8 cellular contexts compared by ENCODE assay signal in genomic region chr17:7838291-7839075, GRCh38. TPM values are rescaled to one million over a fixed set of nuclear protein-coding genes. Genes with fewer than 3 reads are reported as not detected.
DNase-seq lines count a peak whose midpoint lies in the region; ATAC-seq and TF ChIP-seq lines count a peak whose summit lies in the region.

No MANE protein-coding gene starts in this region.

- H3K27me3 Mint-ChIP-seq in T-cell (no peaks in the 10 kb centered on the region), natural killer cell (ENCODE audit: low read depth in 2 of 2) (peaks cover 0 to 11% of the 10 kb centered on the region in 2 donors)

- no peaks in the 10 kb centered on the region for H3K36me3 ChIP-seq in DND-41 (ENCODE audit: insufficient read depth, low read length)

- DNase-seq in DND-41 (peak; percentile 62), Kasumi-1 (lab: John Stamatoyannopoulos, UW) (peak; percentile 22 to 43), T-cell (peak in 1 of 34 experiments; percentile 14), epithelial cell of proximal tubule (ENCODE audit: low read depth) (no peak), natural killer cell (peak; percentile 35), COR-L47 (lab: John Stamatoyannopoulos, UW) (no peak)

- no peak for TF ChIP-seq CTCF in DND-41 (IDR thresholded peaks at IDR 0.05; ENCODE audit: borderline replicate concordance, extremely low read depth, low read length, poor library complexity, severe bottlenecking)
- no peak for TF ChIP-seq CTCF in epithelial cell of proximal tubule (conservative IDR thresholded peaks at IDR 0.05; ENCODE audit: low read depth, low read length)
- no peak for TF ChIP-seq CTCF in natural killer cell (IDR thresholded peaks at IDR 0.05)

- peaks cover 25% of the 10 kb centered on the region for H4K20me1 ChIP-seq in DND-41 (ENCODE audit: insufficient read depth, low read length)

- H3K4me1 Mint-ChIP-seq in T-cell (peaks cover 58 to 76% (median 65%) of the 10 kb centered on the region in 3 donors), natural killer cell (peaks cover 67 to 91% of the 10 kb centered on the region in 2 donors)

- peaks cover 49% of the 10 kb centered on the region for H3K27me3 ChIP-seq in DND-41 (ENCODE audit: insufficient read depth, low read length, poor library complexity)

- H2AFZ ChIP-seq in DND-41 (ENCODE audit: low read depth, low read length), result no peak overlapping the region

- H3K9ac ChIP-seq in DND-41 (ENCODE audit: low read depth, low read length), result no peak overlapping the region

- H3K36me3 Mint-ChIP-seq in T-cell (peaks cover 3% of the 10 kb centered on the region), natural killer cell (no peaks in the 10 kb centered on the region)

- H3K27ac Mint-ChIP-seq in T-cell (peak overlapping the region; percentile 85 to 94), natural killer cell (peak overlapping the region; percentile 100)

- CTCF ChIA-PET in T-cell (lab: Charles Lee), result no interaction called here

- H3K9me3 Mint-ChIP-seq in T-cell, result no peaks in the 10 kb centered on the region
- no peaks in the 10 kb centered on the region for H3K9me3 Mint-ChIP-seq in natural killer cell

- H3K4me1 ChIP-seq in DND-41 (ENCODE audit: insufficient read depth, low read length), result peaks cover 82% of the 10 kb centered on the region

- no peaks in the 10 kb centered on the region for H3K9me3 ChIP-seq in DND-41 (ENCODE audit: insufficient read depth, low read length, severe bottlenecking)

- H3K4me3 ChIP-seq in DND-41 (ENCODE audit: low read depth in 1 of 2, low read length in 2 of 2), result no peak overlapping the region
- peak overlapping the region; percentile 91 for H3K4me3 ChIP-seq in epithelial cell of proximal tubule (ENCODE audit: low read depth, low read length)

- H3K4me2 ChIP-seq in DND-41 (ENCODE audit: insufficient read depth, low read length), result no peak overlapping the region; the same call in 1 of the 2 replicates

- no peak overlapping the region for H3K27ac ChIP-seq in DND-41 (ENCODE audit: low read length)

- POLR2A ChIA-PET in T-cell (lab: Charles Lee), result no interaction called here

- H3K79me2 ChIP-seq in DND-41 (ENCODE audit: insufficient read depth, low read length), result no peaks in the 10 kb centered on the region

- ATAC-seq in DND-41 (ENCODE audit: insufficient read depth, low read depth) (no peak), T-cell (replicated peaks in 1 of 4) (no peak), natural killer cell (no peak), GM21717 (IDR thresholded peaks at IDR 0.05; ENCODE audit: unreplicated experiment) (no peak), GM18498 (IDR thresholded peaks at IDR 0.05; ENCODE audit: unreplicated experiment) (no peak)

- peak overlapping the region; percentile 40 to 100 (median 58) for H3K4me3 Mint-ChIP-seq in T-cell
- peak overlapping the region; percentile 58 for H3K4me3 Mint-ChIP-seq in natural killer cell

- intact Hi-C loops in natural killer cell (cut with micrococcal nuclease), result no loop called here

RNA-seq across cellular contexts. Expression of gene KDM6B, which starts 4.5 kb away (rescaled TPM):
- total RNA-seq in T-cell (100 to 1,000 TPM in 3 of 5 donors, 10 to 100 TPM in 2; 87.3 to 180 (median 108) TPM), epithelial cell of proximal tubule (1.9 and 2.7 TPM in 2 replicates), natural killer cell (100 to 1,000 TPM; 104 to 165 (median 149) TPM)

RNA-seq across cellular contexts. Expression of gene TMEM88, which starts 16.4 kb away (rescaled TPM):
- 10 to 100 TPM in 2 of 5 donors, 1 to 10 TPM in 3; 5.8 to 27.1 (median 8.4) TPM for total RNA-seq in T-cell
- 7.3 and 19.8 TPM in 2 replicates for total RNA-seq in epithelial cell of proximal tubule
- 10 to 100 TPM; 12.7 to 45.5 (median 27.6) TPM for total RNA-seq in natural killer cell

RNA-seq across cellular contexts. Expression of gene NAA38, which starts 18.9 kb away (rescaled TPM):
- total RNA-seq in T-cell, result 10 to 100 TPM; 15.8 to 40.6 (median 33.6) TPM
- 108 and 146 TPM in 2 replicates for total RNA-seq in epithelial cell of proximal tubule
- total RNA-seq in natural killer cell, result 10 to 100 TPM; 35.9 to 40.3 (median 37.3) TPM

RNA-seq across cellular contexts. Expression of gene CYB5D1, which starts 19.3 kb away (rescaled TPM):
- total RNA-seq in T-cell (10 to 100 TPM in 2 of 5 donors, 1 to 10 TPM in 3; 5.5 to 12.4 (median 8.4) TPM), epithelial cell of proximal tubule (5.1 and 5.9 TPM in 2 replicates), natural killer cell (10 to 100 TPM; 11.0 to 18.3 (median 11.5) TPM)

RNA-seq across cellular contexts. Expression of gene CHD3, which starts 50.1 kb away (rescaled TPM):
- 100 to 1,000 TPM; 250 to 331 (median 274) TPM for total RNA-seq in T-cell
- total RNA-seq in epithelial cell of proximal tubule, result 30.3 and 40.7 TPM in 2 replicates
- 100 to 1,000 TPM; 215 to 275 (median 218) TPM for total RNA-seq in natural killer cell

Comparison
In these comparisons a context has a peak if more than half of its experiments do, and no peak if none do; other contexts are left out.
1. DNase-seq: peak in DND-41 (single experiment), Kasumi-1 (2 of 2) and natural killer cell (single experiment); none in epithelial cell of proximal tubule (single experiment) and COR-L47 (single experiment).
2. RNA of gene KDM6B, which starts 4.5 kb away (total RNA-seq): 104 to 165 TPM in natural killer cell and 87.3 to 180 TPM in T-cell; 1.9 to 2.7 TPM in epithelial cell of proximal tubule; every median in the first group is over 10 times any median in the second.